ENCODE assay signal across 9 cellular contexts in genomic region chr19:37079238-37079637, GRCh38. TPM values are rescaled to one million over a fixed set of nuclear protein-coding genes. Genes with fewer than 3 reads are reported as not detected.
DNase-seq lines count a peak whose midpoint lies in the region; ATAC-seq, FAIRE-seq and TF ChIP-seq lines count a peak whose summit lies in the region.
"Had no signal": no experiment of that assay in that cellular context is flagged by ENCODE, and none has a peak within 500 bp of the region (broad histone marks: within the 10 kb centered on the region; RNA-seq: fewer than 3 reads in every experiment).

No MANE protein-coding gene starts in this region.

- H3K9me3 ChIP-seq in keratinocyte (ENCODE audit: control insufficient read depth, low read depth, low read length) (no peaks in the 10 kb centered on the region), tibial artery (peaks cover 0 to 31% (median 10%) of the 10 kb centered on the region in 3 donors)

- H3K4me3 Mint-ChIP-seq in activated T-cell treated with anti-CD3 and anti-CD28 coated beads, Interleukin-2, amount 50 U/mL, for 72 hours = peak overlapping the region; percentile 89 to 98
- H3K4me3 Mint-ChIP-seq in activated T-helper 1 cell treated with anti-CD3 and anti-CD28 coated beads, Interleukin-12 subunit alpha, Interleukin-12 subunit beta, Interleukin-2, Interleukin-4 antibody, amounts not matched to agents 30 ng/mL and 10 ng/mL and 1 ng/mL, durations not matched to agents 14 hours and 24 hours and 36 hours = peak overlapping the region; percentile 93

- dilution Hi-C loops in keratinocyte (cut with MboI; ENCODE audit: extremely low pct_ligation_motif_present, low sequenced_read_pairs) = no loop called here

- peak overlapping the region; percentile 93 for H2AFZ ChIP-seq in keratinocyte (ENCODE audit: control insufficient read depth, low read length)

- no peak for DNase-seq in activated T-cell treated with anti-CD3 and anti-CD28 coated beads, Interleukin-2, amount 50 U/mL, for 72 hours
- no peak for DNase-seq in activated T-cell treated with anti-CD3 and anti-CD28 coated beads, Interleukin-2, amount 50 U/mL, for 1 hour
- DNase-seq in activated T-helper 1 cell treated with anti-CD3 and anti-CD28 coated beads, Interleukin-12 subunit alpha, Interleukin-12 subunit beta, Interleukin-2, Interleukin-4 antibody, amounts not matched to agents 30 ng/mL and 10 ng/mL and 1 ng/mL, durations not matched to agents 14 hours and 24 hours and 36 hours (ENCODE audit: low spot score) = no peak
- no peak for DNase-seq in keratinocyte (ENCODE audit: low read depth, low spot score)
- DNase-seq in tibial artery = no peak
- DNase-seq in DMS53 treated with DMSO at 0.1 percent for 48 hours (lab: John Stamatoyannopoulos, UW; ENCODE audit: unreplicated experiment) = no peak
- DNase-seq in sciatic nerve (ENCODE audit: low spot score) = no peak
- DNase-seq: cerebellar nuclear complex had no signal

- H3K36me3 ChIP-seq in keratinocyte (ENCODE audit: control insufficient read depth in 2 of 2, extremely low read depth in 1 of 2, insufficient read depth in 2 of 2, low read length in 2 of 2) (no peaks in the 10 kb centered on the region), tibial artery (peaks cover 12 to 26% (median 23%) of the 10 kb centered on the region in 3 donors)

- H3K4me1 Mint-ChIP-seq in activated T-cell treated with anti-CD3 and anti-CD28 coated beads, Interleukin-2, amount 50 U/mL, for 72 hours (ENCODE audit: low read depth) = peaks cover 39% of the 10 kb centered on the region
- peaks cover 21% of the 10 kb centered on the region for H3K4me1 Mint-ChIP-seq in activated T-helper 1 cell treated with anti-CD3 and anti-CD28 coated beads, Interleukin-12 subunit alpha, Interleukin-12 subunit beta, Interleukin-2, Interleukin-4 antibody, amounts not matched to agents 30 ng/mL and 10 ng/mL and 1 ng/mL, durations not matched to agents 14 hours and 24 hours and 36 hours (ENCODE audit: low read depth)

- peaks cover 27 to 50% of the 10 kb centered on the region in 2 donors for H3K36me3 Mint-ChIP-seq in activated T-cell treated with anti-CD3 and anti-CD28 coated beads, Interleukin-2, amount 50 U/mL, for 72 hours (ENCODE audit: insufficient read depth in 2 of 2)
- peaks cover 27% of the 10 kb centered on the region for H3K36me3 Mint-ChIP-seq in activated T-helper 1 cell treated with anti-CD3 and anti-CD28 coated beads, Interleukin-12 subunit alpha, Interleukin-12 subunit beta, Interleukin-2, Interleukin-4 antibody, amounts not matched to agents 30 ng/mL and 10 ng/mL and 1 ng/mL, durations not matched to agents 14 hours and 24 hours and 36 hours (ENCODE audit: low read depth)

- no peaks in the 10 kb centered on the region for H3K27me3 Mint-ChIP-seq in activated T-cell treated with anti-CD3 and anti-CD28 coated beads, Interleukin-2, amount 50 U/mL, for 72 hours (ENCODE audit: low read depth)
- no peaks in the 10 kb centered on the region for H3K27me3 Mint-ChIP-seq in activated T-helper 1 cell treated with anti-CD3 and anti-CD28 coated beads, Interleukin-12 subunit alpha, Interleukin-12 subunit beta, Interleukin-2, Interleukin-4 antibody, amounts not matched to agents 30 ng/mL and 10 ng/mL and 1 ng/mL, durations not matched to agents 14 hours and 24 hours and 36 hours (ENCODE audit: insufficient read depth)

- no peaks in the 10 kb centered on the region for H3K9me1 ChIP-seq in keratinocyte (ENCODE audit: control insufficient read depth, extremely low read depth, insufficient read depth, low read length)

- peak overlapping the region; percentile 92 for H3K4me2 ChIP-seq in keratinocyte (ENCODE audit: control insufficient read depth, extremely low read depth, insufficient read depth, low read depth, low read length)

- H3K9ac ChIP-seq in keratinocyte (ENCODE audit: control insufficient read depth, extremely low read depth, insufficient read depth, low read length) = peak overlapping the region; percentile 74

- H3K27ac Mint-ChIP-seq in activated T-cell treated with anti-CD3 and anti-CD28 coated beads, Interleukin-2, amount 50 U/mL, for 72 hours = peak overlapping the region; percentile 90
- H3K27ac Mint-ChIP-seq in activated T-helper 1 cell treated with anti-CD3 and anti-CD28 coated beads, Interleukin-12 subunit alpha, Interleukin-12 subunit beta, Interleukin-2, Interleukin-4 antibody, amounts not matched to agents 30 ng/mL and 10 ng/mL and 1 ng/mL, durations not matched to agents 14 hours and 24 hours and 36 hours = peak overlapping the region; percentile 90

- H3K9me3 Mint-ChIP-seq in activated T-cell treated with anti-CD3 and anti-CD28 coated beads, Interleukin-2, amount 50 U/mL, for 72 hours = peaks cover 2 to 17% of the 10 kb centered on the region in 2 donors
- peaks cover 46% of the 10 kb centered on the region for H3K9me3 Mint-ChIP-seq in activated T-helper 1 cell treated with anti-CD3 and anti-CD28 coated beads, Interleukin-12 subunit alpha, Interleukin-12 subunit beta, Interleukin-2, Interleukin-4 antibody, amounts not matched to agents 30 ng/mL and 10 ng/mL and 1 ng/mL, durations not matched to agents 14 hours and 24 hours and 36 hours

- H4K20me1 ChIP-seq in keratinocyte (ENCODE audit: control insufficient read depth, extremely low read depth, insufficient read depth, low read length) = no peaks in the 10 kb centered on the region

- TF ChIP-seq CTCF in keratinocyte (optimal IDR thresholded peaks at IDR 0.05 in 1 of 3, IDR thresholded peaks at IDR 0.05 in 1 of 3, conservative IDR thresholded peaks at IDR 0.05 in 1 of 3; ENCODE audit: extremely low read depth in 1 of 3, insufficient read depth in 2 of 3, low read length in 3 of 3) = no peak
- no peak for TF ChIP-seq CTCF in tibial artery (IDR thresholded peaks at IDR 0.05)

- peak overlapping the region; percentile 73 to 91 (median 82) for H3K4me3 ChIP-seq in keratinocyte (ENCODE audit: control insufficient read depth in 2 of 3, extremely low read depth in 1 of 3, insufficient read depth in 2 of 3, low read depth in 1 of 3, low read length in 3 of 3)
- H3K4me3 ChIP-seq in tibial artery = peak overlapping the region; percentile 70 to 86

- H3K4me1 ChIP-seq in keratinocyte (ENCODE audit: control insufficient read depth, extremely low read depth, insufficient read depth, low read length) = peaks cover 8% of the 10 kb centered on the region
- peaks cover 0 to 15% (median 8%) of the 10 kb centered on the region in 4 donors for H3K4me1 ChIP-seq in tibial artery

- intact Hi-C loops in activated T-helper 1 cell treated with anti-CD3 and anti-CD28 coated beads, Interleukin-12 subunit alpha, Interleukin-12 subunit beta, Interleukin-2, Interleukin-4 antibody, amounts not matched to agents 30 ng/mL and 10 ng/mL and 1 ng/mL, durations not matched to agents 14 hours and 24 hours and 36 hours (cut with micrococcal nuclease) = loop anchor here (2.0 to 10.0 kb wide), 7 partner anchors 132 to 952 kb away; partner anchors contain the start of genes ZFP30, ZNF146, ZNF461 and ZNF565
- intact Hi-C loops in tibial artery (cut with DNase I; ENCODE audit: low total_unique reads) (loop anchor here (5.0 kb wide), 1 partner anchor 107 kb away; no protein-coding TSS in a partner anchor), sciatic nerve (cut with DNase I) (no loop called here)

- H3K79me2 ChIP-seq in keratinocyte (ENCODE audit: control insufficient read depth, insufficient read depth, low read length) = peaks cover 19% of the 10 kb centered on the region

- H3K27me3 ChIP-seq in keratinocyte (ENCODE audit: control insufficient read depth, extremely low read depth, insufficient read depth, low read length) = no peaks in the 10 kb centered on the region
- H3K27me3 ChIP-seq in tibial artery = no peaks in the 10 kb centered on the region

- no peak for ATAC-seq in activated T-cell treated with anti-CD3 and anti-CD28 coated beads, Interleukin-2, amount 50 U/mL, for 72 hours (replicated peaks in 1 of 2)
- ATAC-seq in sciatic nerve = no peak
- no peak for ATAC-seq in HG03457 (IDR thresholded peaks at IDR 0.05; ENCODE audit: unreplicated experiment)

- no peak for FAIRE-seq in keratinocyte (lab: Jason Lieb, UNC)

- peak overlapping the region; percentile 59 for H3K27ac ChIP-seq in keratinocyte (ENCODE audit: control insufficient read depth, insufficient read depth, low read length)
- peak overlapping the region in 1 of 2 donors; percentile 89 for H3K27ac ChIP-seq in tibial artery

RNA-seq across cellular contexts. Expression of gene ZNF420, which starts 1.0 kb away (rescaled TPM):
- 10 to 100 TPM; 10.6 to 12.3 TPM for total RNA-seq in activated T-cell treated with anti-CD3 and anti-CD28 coated beads, Interleukin-2, amount 50 U/mL, for 72 hours
- 5.9 and 9.1 TPM in 2 replicates for total RNA-seq in activated T-helper 1 cell treated with anti-CD3 and anti-CD28 coated beads, Interleukin-12 subunit alpha, Interleukin-12 subunit beta, Interleukin-2, Interleukin-4 antibody, amounts not matched to agents 30 ng/mL and 10 ng/mL and 1 ng/mL, durations not matched to agents 14 hours and 24 hours and 36 hours
- polyA plus RNA-seq in keratinocyte = 2.6 to 5.0 TPM (median 3.3 TPM) in 3 replicates
- polyA plus RNA-seq in keratinocyte (2011; ENCODE audit: low read depth) = 2.0 TPM
- polyA plus RNA-seq in keratinocyte (2011; cell fraction: cytosol; rRNA removed) = 1.9 and 4.6 TPM in 2 replicates
- 4.8 and 5.9 TPM in 2 replicates for polyA plus RNA-seq in keratinocyte (2011; cell fraction: nucleus; rRNA removed)
- polyA plus RNA-seq in keratinocyte (2012; ENCODE audit: low replicate concordance) = 3.1 and 5.0 TPM in 2 replicates
- 0.92 to 6.4 TPM (median 3.9 TPM) in 3 replicates for polyA minus RNA-seq in keratinocyte
- 7.3 TPM for polyA minus RNA-seq in keratinocyte (2011; cell fraction: cytosol; rRNA and poly(A)+ RNA removed)
- polyA minus RNA-seq in keratinocyte (2011; cell fraction: nucleus; rRNA and poly(A)+ RNA removed) = 3.9 and 4.3 TPM in 2 replicates
- total RNA-seq in sciatic nerve = 14.4 TPM
